9 cellular contexts compared by ENCODE assay signal in genomic region chr6:111485316-111485715, GRCh38. TPM values are rescaled to one million over a fixed set of nuclear protein-coding genes. Genes with fewer than 3 reads are reported as not detected.
DNase-seq lines count a peak whose midpoint lies in the region; ATAC-seq and TF ChIP-seq lines count a peak whose summit lies in the region.
"Had no signal": no experiment of that assay in that cellular context is flagged by ENCODE, and none has a peak within 500 bp of the region (broad histone marks: within the 10 kb centered on the region; RNA-seq: fewer than 3 reads in every experiment).

No MANE protein-coding gene starts in this region.

- H3K27me3 ChIP-seq in DND-41 (ENCODE audit: insufficient read depth, low read length, poor library complexity) (no peaks in the 10 kb centered on the region), OCI-LY1 (ENCODE audit: insufficient read depth, low read length) (no peaks in the 10 kb centered on the region), osteoblast (ENCODE audit: insufficient read depth, low read length) (no peaks in the 10 kb centered on the region)

- H2AFZ ChIP-seq in DND-41 (ENCODE audit: low read depth, low read length) = no peak overlapping the region
- H2AFZ ChIP-seq in OCI-LY1 (ENCODE audit: low read length) = no peak overlapping the region
- H2AFZ ChIP-seq in osteoblast (ENCODE audit: low read length) = peak overlapping the region; percentile 34

- H3K9me3 ChIP-seq in DND-41 (ENCODE audit: insufficient read depth, low read length, severe bottlenecking) (no peaks in the 10 kb centered on the region), OCI-LY1 (ENCODE audit: low read length) (no peaks in the 10 kb centered on the region), osteoblast (ENCODE audit: low read depth, low read length) (no peaks in the 10 kb centered on the region)

- H3K9me2 ChIP-seq in OCI-LY1 (ENCODE audit: low read depth, low read length) = no peaks in the 10 kb centered on the region

- peak overlapping the region; percentile 71 for H3K4me2 ChIP-seq in DND-41 (ENCODE audit: insufficient read depth, low read length)
- H3K4me2 ChIP-seq in OCI-LY1 (ENCODE audit: low read length) = peak overlapping the region; percentile 87; the same call in 1 of the 2 replicates
- peak overlapping the region; percentile 89 for H3K4me2 ChIP-seq in osteoblast (ENCODE audit: insufficient read depth, low read length)

- peak overlapping the region; percentile 98 for H3K27ac ChIP-seq in DND-41 (ENCODE audit: low read length)
- H3K27ac ChIP-seq in OCI-LY1 (ENCODE audit: low read depth, low read length, poor library complexity, severe bottlenecking) = peak overlapping the region; percentile 99
- H3K27ac ChIP-seq in coronary artery = peak overlapping the region; percentile 100
- peak overlapping the region; percentile 97 for H3K27ac ChIP-seq in osteoblast (ENCODE audit: low read depth, low read length)
- no peak overlapping the region for H3K27ac ChIP-seq in substantia nigra (ENCODE audit: low read depth, low read length, poor library complexity, severe bottlenecking)

- H3K4me3 ChIP-seq in DND-41 (ENCODE audit: low read depth in 1 of 2, low read length in 2 of 2) = peak overlapping the region in 1 of 2 experiments; percentile 89; a peak in 2 of 4 replicates
- H3K4me3 ChIP-seq in OCI-LY1 (ENCODE audit: low read depth, low read length, poor library complexity, severe bottlenecking) = peak overlapping the region; percentile 73
- H3K4me3 ChIP-seq in coronary artery = peak overlapping the region; percentile 91
- H3K4me3 ChIP-seq in osteoblast (ENCODE audit: insufficient read depth, low read length) = no peak overlapping the region

- H3K9ac ChIP-seq in DND-41 (ENCODE audit: low read depth, low read length) = peak overlapping the region; percentile 88
- H3K9ac ChIP-seq in OCI-LY1 (ENCODE audit: low read length) = peak overlapping the region; percentile 99; the same call in 1 of the 2 replicates

- peaks cover 14% of the 10 kb centered on the region; the same call in 1 of the 2 replicates for H4K20me1 ChIP-seq in DND-41 (ENCODE audit: insufficient read depth, low read length)
- H4K20me1 ChIP-seq in OCI-LY1 (ENCODE audit: insufficient read depth, low read length) = no peaks in the 10 kb centered on the region
- H4K20me1 ChIP-seq in osteoblast (ENCODE audit: insufficient read depth, low read length) = peaks cover 6% of the 10 kb centered on the region

- TF ChIP-seq CTCF in DND-41 (IDR thresholded peaks at IDR 0.05; ENCODE audit: borderline replicate concordance, extremely low read depth, low read length, poor library complexity, severe bottlenecking) (no peak), OCI-LY1 (IDR thresholded peaks at IDR 0.05; ENCODE audit: low read length) (no peak), coronary artery (IDR thresholded peaks at IDR 0.05) (no peak), osteoblast (IDR thresholded peaks at IDR 0.05; ENCODE audit: extremely low read depth, low read depth, low read length) (no peak)

- no peaks in the 10 kb centered on the region for H3F3A ChIP-seq in OCI-LY1 (ENCODE audit: insufficient read depth, low read length)

- H3K79me2 ChIP-seq in DND-41 (ENCODE audit: insufficient read depth, low read length) = peaks cover 98% of the 10 kb centered on the region
- peaks cover 28% of the 10 kb centered on the region for H3K79me2 ChIP-seq in OCI-LY1 (ENCODE audit: insufficient read depth, low read length)
- H3K79me2 ChIP-seq in osteoblast (ENCODE audit: insufficient read depth, low read length) = peaks cover 71% of the 10 kb centered on the region

- H3K4me1 ChIP-seq in DND-41 (ENCODE audit: insufficient read depth, low read length) (peaks cover 59% of the 10 kb centered on the region), OCI-LY1 (ENCODE audit: insufficient read depth, low read length, severe bottlenecking) (peaks cover 29% of the 10 kb centered on the region), osteoblast (ENCODE audit: insufficient read depth, low read length) (peaks cover 35% of the 10 kb centered on the region)

- DNase-seq in DND-41 = no peak
- DNase-seq in coronary artery (ENCODE audit: low spot score) = no peak
- no peak for DNase-seq in osteoblast (ENCODE audit: insufficient read length, low spot score, missing footprints)
- DNase-seq in substantia nigra (lab: John Stamatoyannopoulos, UW) = no peak
- no peak for DNase-seq in HK-2 (ENCODE audit: unreplicated experiment)
- no peak for DNase-seq in stimulated activated CD4-positive, alpha-beta T cell treated with anti-CD3 and anti-CD28 coated beads, Interleukin-4, amount 100 ng/mL, for 24 hours
- DNase-seq: nucleus accumbens had no signal

- ATAC-seq in DND-41 (ENCODE audit: insufficient read depth, low read depth) = no peak
- ATAC-seq in GM19328 (IDR thresholded peaks at IDR 0.05; ENCODE audit: unreplicated experiment) = no peak

- peaks cover 20% of the 10 kb centered on the region for H3K36me3 ChIP-seq in DND-41 (ENCODE audit: insufficient read depth, low read length)
- peaks cover 18% of the 10 kb centered on the region for H3K36me3 ChIP-seq in OCI-LY1 (ENCODE audit: insufficient read depth, low read length)
- peaks cover 5% of the 10 kb centered on the region for H3K36me3 ChIP-seq in osteoblast (ENCODE audit: insufficient read depth, low read length)

RNA-seq across cellular contexts. Expression of gene REV3L, which starts 2.3 kb away (rescaled TPM):
- total RNA-seq in osteoblast = 41.3 and 42.0 TPM in 2 replicates
